ENCODE assay signal across 23 cellular contexts in the genomic region with DNA sequence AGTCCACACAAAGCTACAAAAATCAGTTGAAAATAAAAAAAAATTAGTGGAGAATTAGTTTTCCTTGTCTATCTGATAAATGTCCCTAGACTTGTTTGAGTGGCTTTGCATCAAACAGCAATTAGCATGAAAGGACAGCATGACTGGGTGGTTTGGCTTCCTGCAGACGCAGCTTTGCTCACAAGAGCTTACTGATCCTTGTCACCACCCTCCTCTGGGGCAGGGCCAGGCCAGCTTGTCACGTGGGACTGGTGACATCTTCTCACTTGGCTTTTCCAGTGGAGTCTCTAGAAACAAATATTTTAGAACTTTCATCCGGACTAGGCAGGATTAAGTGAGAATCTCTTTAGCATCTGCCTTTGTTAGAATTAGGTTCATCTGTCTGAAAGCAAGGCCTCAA.
A peak's percentile ranks its signal among the peaks of the same experiment; 100 is the strongest.
DNase-seq lines count a peak whose midpoint lies in the region; ATAC-seq and TF ChIP-seq lines count a peak whose summit lies in the region.
"Had no signal": no experiment of that assay in that cellular context is flagged by ENCODE, and none has a peak within 500 bp of the region (broad histone marks: within the 10 kb centered on the region; RNA-seq: fewer than 3 reads in every experiment).

No MANE protein-coding gene starts in this region.

- no peak overlapping the region for H3K56ac ChIP-seq in H9 (ENCODE audit: insufficient read length, low read depth, low read length)

- H3K9me3 ChIP-seq in H9 (ENCODE audit: control insufficient read depth, low read depth, low read length) (no peaks in the 10 kb centered on the region), mesenchymal stem cell (ENCODE audit: control insufficient read depth, low read length) (no peaks in the 10 kb centered on the region)
- H3K9me3 ChIP-seq: A549, BE2C, SJSA1 had no signal

- H3K18ac ChIP-seq in H9 (ENCODE audit: insufficient read length, low read depth, low read length) = no peak overlapping the region
- H3K18ac ChIP-seq in mesenchymal stem cell (ENCODE audit: low read depth in 1 of 2, low read length in 2 of 2) = no peak overlapping the region

- no peak overlapping the region for H2BK20ac ChIP-seq in H9 (ENCODE audit: low read depth, low read length, poor library complexity, severe bottlenecking)

- H4K8ac ChIP-seq in H9 (replicated peaks; ENCODE audit: insufficient read length, low read depth, low read length) (no peak overlapping the region), mesenchymal stem cell (ENCODE audit: low read length) (no peak overlapping the region)

- H2BK120ac ChIP-seq in H9 (ENCODE audit: low read depth, low read length, poor library complexity, severe bottlenecking) (no peak overlapping the region), mesenchymal stem cell (ENCODE audit: low read depth, low read length) (no peak overlapping the region)

- no peak overlapping the region for H3T11ph ChIP-seq in H9 (ENCODE audit: low read length)

- H3K79me1 ChIP-seq in H9 (ENCODE audit: insufficient read depth, low read depth, low read length, poor library complexity, severe bottlenecking) (no peaks in the 10 kb centered on the region), mesenchymal stem cell (replicated peaks; ENCODE audit: low read length, poor library complexity, severe bottlenecking) (no peaks in the 10 kb centered on the region)

- H3K27me3 Mint-ChIP-seq in H9 (ENCODE audit: low read depth) = peaks cover 2% of the 10 kb centered on the region
- H3K27me3 Mint-ChIP-seq in activated T-cell treated with anti-CD3 and anti-CD28 coated beads, Interleukin-2, amount 50 U/mL, for 24 hours = peaks cover 11% of the 10 kb centered on the region

- H2AFZ ChIP-seq in H9 (ENCODE audit: low read length) (no peak overlapping the region), mesenchymal stem cell (ENCODE audit: low read depth, low read length) (no peak overlapping the region)
- H2AFZ ChIP-seq: GM23248 had no signal

- H2BK12ac ChIP-seq in H9 (ENCODE audit: insufficient read length, low read depth, low read length) (no peak overlapping the region), mesenchymal stem cell (ENCODE audit: low read length in 2 of 2) (no peak overlapping the region)

- H2BK15ac ChIP-seq in H9 (ENCODE audit: low read depth, low read length) (no peak overlapping the region), mesenchymal stem cell (ENCODE audit: low read depth, poor library complexity, severe bottlenecking) (no peak overlapping the region)

- intact Hi-C loops in posterior cingulate gyrus (cut with DNase I) = loop anchor here (10.0 kb wide), 1 partner anchor 245 kb away; no protein-coding TSS in a partner anchor

- H3K27me3 ChIP-seq in H9 (ENCODE audit: insufficient read depth, low read length) (no peaks in the 10 kb centered on the region), mesenchymal stem cell (ENCODE audit: control insufficient read depth in 1 of 2, insufficient read depth in 1 of 2, low read length in 2 of 2) (peaks cover 31 to 60% of the 10 kb centered on the region in 2 experiments)

- no peak overlapping the region for H3K4me2 ChIP-seq in H9 (ENCODE audit: insufficient read depth, insufficient read length, low read length)
- H3K4me2 ChIP-seq in mesenchymal stem cell (ENCODE audit: low read length, poor library complexity, severe bottlenecking) = no peak overlapping the region
- H3K4me2 ChIP-seq: A549, KMS-11 had no signal

- H3K4me1 ChIP-seq in H9 (ENCODE audit: insufficient read depth, low read length) (no peaks in the 10 kb centered on the region), mesenchymal stem cell (ENCODE audit: control insufficient read depth, insufficient read depth, low read depth, low read length) (no peaks in the 10 kb centered on the region)
- H3K4me1 ChIP-seq: A549, BE2C, SJSA1 had no signal

- peaks cover 51 to 53% of the 10 kb centered on the region in 2 experiments for H3K4me1 Mint-ChIP-seq in H9
- peaks cover 7% of the 10 kb centered on the region for H3K4me1 Mint-ChIP-seq in activated T-cell treated with anti-CD3 and anti-CD28 coated beads, Interleukin-2, amount 50 U/mL, for 24 hours (ENCODE audit: low read depth)
- H3K4me1 Mint-ChIP-seq: CD4-positive, alpha-beta memory T cell had no signal

- no peak overlapping the region for H3K4me3 Mint-ChIP-seq in H9
- H3K4me3 Mint-ChIP-seq in activated T-cell treated with anti-CD3 and anti-CD28 coated beads, Interleukin-2, amount 50 U/mL, for 24 hours = no peak overlapping the region
- H3K4me3 Mint-ChIP-seq: CD4-positive, alpha-beta memory T cell had no signal

- H3K23ac ChIP-seq in H9 (ENCODE audit: insufficient read length, low read depth, low read length) (no peak overlapping the region), mesenchymal stem cell (ENCODE audit: low read length in 2 of 2) (no peak overlapping the region)

- H2AK5ac ChIP-seq in H9 (ENCODE audit: insufficient read length, low read length) (no peak overlapping the region), mesenchymal stem cell (ENCODE audit: low read length, severe bottlenecking) (no peak overlapping the region)

- no peaks in the 10 kb centered on the region for H3K36me3 Mint-ChIP-seq in H9 (ENCODE audit: insufficient read depth in 1 of 3, low read depth in 3 of 3)
- no peaks in the 10 kb centered on the region for H3K36me3 Mint-ChIP-seq in activated T-cell treated with anti-CD3 and anti-CD28 coated beads, Interleukin-2, amount 50 U/mL, for 24 hours (ENCODE audit: low read depth)
- H3K36me3 Mint-ChIP-seq: CD4-positive, alpha-beta memory T cell had no signal

- H3K9ac ChIP-seq in H9 (ENCODE audit: extremely low read depth, insufficient read length, low read length) (no peak overlapping the region), mesenchymal stem cell (ENCODE audit: low read length) (no peak overlapping the region)
- H3K9ac ChIP-seq: GM23248, KMS-11 had no signal

- no peak overlapping the region for H3K4ac ChIP-seq in H9 (ENCODE audit: low read depth, low read length)
- H3K4ac ChIP-seq in mesenchymal stem cell (ENCODE audit: low read depth in 1 of 2, low read length in 2 of 2) = no peak overlapping the region

- no peak overlapping the region for H3K14ac ChIP-seq in H9 (ENCODE audit: insufficient read depth, low read length)
- no peak overlapping the region for H3K14ac ChIP-seq in mesenchymal stem cell (ENCODE audit: low read length in 2 of 2)

- TF ChIP-seq CTCF in H9 (conservative IDR thresholded peaks at IDR 0.05) = no peak

- no peak overlapping the region for H3K27ac Mint-ChIP-seq in H9
- no peak overlapping the region for H3K27ac Mint-ChIP-seq in activated T-cell treated with anti-CD3 and anti-CD28 coated beads, Interleukin-2, amount 50 U/mL, for 24 hours

- no peaks in the 10 kb centered on the region for H3K9me3 Mint-ChIP-seq in H9
- H3K9me3 Mint-ChIP-seq in activated T-cell treated with anti-CD3 and anti-CD28 coated beads, Interleukin-2, amount 50 U/mL, for 24 hours = no peaks in the 10 kb centered on the region
- H3K9me3 Mint-ChIP-seq: CD4-positive, alpha-beta memory T cell had no signal

- no peak overlapping the region for H2BK5ac ChIP-seq in H9 (ENCODE audit: insufficient read length, low read length)
- H2BK5ac ChIP-seq in mesenchymal stem cell (ENCODE audit: low read depth, low read length, poor library complexity, severe bottlenecking) = no peak overlapping the region

- H3K23me2 ChIP-seq in H9 (ENCODE audit: insufficient read length, low read depth, low read length, poor library complexity, severe bottlenecking) = no peaks in the 10 kb centered on the region

- H4K91ac ChIP-seq in H9 (ENCODE audit: insufficient read length, low read depth, low read length) (no peak overlapping the region), mesenchymal stem cell (ENCODE audit: low read length) (no peak overlapping the region)

- no peak overlapping the region for H3K4me3 ChIP-seq in mesenchymal stem cell (ENCODE audit: insufficient read depth in 1 of 2, low read depth in 1 of 2, low read length in 2 of 2)
- H3K4me3 ChIP-seq: A549, GM23248, SJSA1 had no signal

- DNase-seq in C1 segment of cervical spinal cord (lab: John Stamatoyannopoulos, UW) (peak in 9 of 14 donors; percentile 5 to 76 (median 19)), H9 (peak; percentile 24), inferior parietal cortex (ENCODE audit: extremely low spot score) (peak; percentile 45), posterior cingulate gyrus (peak in 6 of 10 donors; percentile 33 to 96 (median 60)), OCI-M2 (lab: John Stamatoyannopoulos, UW; ENCODE audit: unreplicated experiment) (no peak), mesenchymal stem cell (no peak)
- no peak for DNase-seq in activated T-cell treated with anti-CD3 and anti-CD28 coated beads, Interleukin-2, amount 50 U/mL, for 24 hours
- DNase-seq: BE2C; CD4-positive, alpha-beta memory T cell; GDM1; GM23248; NCI-H1092 treated with DMSO at 0.1 percent for 48 hours; NCI-H146; NCI-H2029; NCI-H345; NCI-H524; NCI-H774; OCI-M1 had no signal

- H3K36me3 ChIP-seq in mesenchymal stem cell (ENCODE audit: control insufficient read depth in 1 of 2, insufficient read depth in 2 of 2, low read depth in 1 of 2, low read length in 2 of 2) = no peaks in the 10 kb centered on the region
- H3K36me3 ChIP-seq: BE2C, SJSA1 had no signal

- no peak for ATAC-seq in HG03571 (IDR thresholded peaks at IDR 0.05; ENCODE audit: unreplicated experiment)
- ATAC-seq: A549, Right ventricle myocardium inferior had no signal

- H3K79me2 ChIP-seq in H9 (ENCODE audit: insufficient read depth, low read length) = no peaks in the 10 kb centered on the region

- no peak overlapping the region for H4K5ac ChIP-seq in H9 (ENCODE audit: insufficient read length, low read depth, low read length)

- H3K27ac ChIP-seq in H9 (ENCODE audit: insufficient read length, low read depth, low read length) (no peak overlapping the region), mesenchymal stem cell (ENCODE audit: low read length, poor library complexity, severe bottlenecking) (no peak overlapping the region)
- H3K27ac ChIP-seq: A549, GM23248, KMS-11, SJSA1 had no signal

- WGBS in H9 (ENCODE audit: extremely low coverage, insufficient read length, low lambda C conversion rate) = no CpG with 5 or more reads among the region's 3 CpGs
- WGBS in mesenchymal stem cell = 65% methylated on average over 3 of the region's 3 CpGs

- no peaks in the 10 kb centered on the region for H4K20me1 ChIP-seq in H9 (ENCODE audit: control insufficient read depth, insufficient read depth, insufficient read length)

Comparison
In these comparisons a context has a peak if more than half of its experiments do, and no peak if none do; other contexts are left out.
1. DNase-seq: peak in C1 segment of cervical spinal cord (9 of 14), H9 (single experiment), inferior parietal cortex (single experiment) and posterior cingulate gyrus (6 of 10); none in activated T-cell treated with anti-CD3 and anti-CD28 coated beads, Interleukin-2, amount 50 U/mL, for 24 hours (single experiment), OCI-M2 (single experiment) and mesenchymal stem cell (single experiment).